Comparison of ENCODE assay signal across 9 cellular contexts in genomic region chr1:148748563-148749334, GRCh38. TPM values are rescaled to one million over a fixed set of nuclear protein-coding genes. Genes with fewer than 3 reads are reported as not detected.
DNase-seq lines count a peak whose midpoint lies in the region; ATAC-seq and TF ChIP-seq lines count a peak whose summit lies in the region.
"Not testable (repeated sequence)": the region's sequence is repeated elsewhere in the genome, so short reads cannot be mapped to it uniquely, and the experiment has no call there.
"Had no signal": no experiment of that assay in that cellular context is flagged by ENCODE, and none has a peak within 500 bp of the region (broad histone marks: within the 10 kb centered on the region; RNA-seq: fewer than 3 reads in every experiment).

Gene NUDT4B (plus strand): TSS chr1:148748774. CDS start chr1:148748953, 179 bp downstream.

- not testable (repeated sequence) for TF ChIP-seq POLR2A in esophagus muscularis mucosa (IDR thresholded peaks at IDR 0.05; ENCODE audit: low read depth); suprapubic skin (IDR thresholded peaks at IDR 0.05)

- not testable (repeated sequence) for H3K36me3 ChIP-seq in esophagus muscularis mucosa, suprapubic skin

- H3K9me3 ChIP-seq in T-helper 17 cell (ENCODE audit: control insufficient read depth, low read length, poor library complexity, severe bottlenecking); esophagus muscularis mucosa; suprapubic skin: not testable (repeated sequence)

- intact Hi-C loops in esophagus muscularis mucosa (cut with DNase I), result not testable (repeated sequence)

- H3K4me3 ChIP-seq in esophagus muscularis mucosa, suprapubic skin: not testable (repeated sequence)

- not testable (repeated sequence) for H3K27ac ChIP-seq in esophagus muscularis mucosa (replicated peaks in 1 of 4); suprapubic skin

- not testable (repeated sequence) for TF ChIP-seq EP300 in esophagus muscularis mucosa (IDR thresholded peaks at IDR 0.05); suprapubic skin (IDR thresholded peaks at IDR 0.05)

- H3K27ac Mint-ChIP-seq in T-helper 17 cell, memory B cell: not testable (repeated sequence)

- H3K9me3 Mint-ChIP-seq in memory B cell, result not testable (repeated sequence)

- no CpG with 5 or more reads among the region's 68 CpGs for WGBS in esophagus muscularis mucosa
- WGBS in suprapubic skin, result no CpG with 5 or more reads among the region's 68 CpGs

- H3K27me3 Mint-ChIP-seq in T-helper 17 cell, memory B cell: not testable (repeated sequence)

- H3K27me3 ChIP-seq in esophagus muscularis mucosa, suprapubic skin: not testable (repeated sequence)

- not testable (repeated sequence) for H3K4me1 Mint-ChIP-seq in T-helper 17 cell, memory B cell

- not testable (repeated sequence) for DNase-seq in T-helper 17 cell; esophagus muscularis mucosa (ENCODE audit: extremely low spot score); memory B cell (ENCODE audit: low spot score in 2 of 2); suprapubic skin (ENCODE audit: low spot score in 2 of 2)

- H3K4me1 ChIP-seq in esophagus muscularis mucosa, suprapubic skin: not testable (repeated sequence)

- ATAC-seq in GM18511 (IDR thresholded peaks at IDR 0.05; ENCODE audit: unreplicated experiment) (peak; percentile 47), GM21381 (IDR thresholded peaks at IDR 0.05; ENCODE audit: unreplicated experiment) (peak; percentile 45), HG02763 (IDR thresholded peaks at IDR 0.05; ENCODE audit: unreplicated experiment) (peak; percentile 35), HG03378 (IDR thresholded peaks at IDR 0.05; ENCODE audit: unreplicated experiment) (peak; percentile 30), T-helper 17 cell (peak; percentile 72), memory B cell (ENCODE audit: low read depth) (peak; percentile 50)

- H3K36me3 Mint-ChIP-seq in T-helper 17 cell (ENCODE audit: low read depth); memory B cell: not testable (repeated sequence)

- TF ChIP-seq CTCF in esophagus muscularis mucosa (IDR thresholded peaks at IDR 0.05); suprapubic skin (IDR thresholded peaks at IDR 0.05): not testable (repeated sequence)

- not testable (repeated sequence) for H3K4me3 Mint-ChIP-seq in T-helper 17 cell, memory B cell

RNA-seq across cellular contexts. Expression of gene NUDT4B, which starts in this region (rescaled TPM):
- not detected for total RNA-seq in T-helper 17 cell
- 100 to 1,000 TPM in 1 of 4 donors, 10 to 100 TPM in 3; 30.4 to 153 (median 55.6) TPM for total RNA-seq in esophagus muscularis mucosa
- total RNA-seq in suprapubic skin, result 10 to 100 TPM; 18.9 to 25.1 (median 20.4) TPM
- total RNA-seq: cardiac septum had no signal

Comparison
In these comparisons a context has a peak if more than half of its experiments do, and no peak if none do; other contexts are left out.
1. RNA of gene NUDT4B (total RNA-seq): 30.4 to 153 TPM in esophagus muscularis mucosa and 18.9 to 25.1 TPM in suprapubic skin; not detected in T-helper 17 cell; every median in the first group is over 10 times any median in the second.
2. Peak in ATAC-seq in T-helper 17 cell; RNA of the gene not detected or under 1 TPM.
3. Peak in every context shown above with its lines, with median percentiles within 50 percentile points of each other: ATAC-seq.